In the genomic region with DNA sequence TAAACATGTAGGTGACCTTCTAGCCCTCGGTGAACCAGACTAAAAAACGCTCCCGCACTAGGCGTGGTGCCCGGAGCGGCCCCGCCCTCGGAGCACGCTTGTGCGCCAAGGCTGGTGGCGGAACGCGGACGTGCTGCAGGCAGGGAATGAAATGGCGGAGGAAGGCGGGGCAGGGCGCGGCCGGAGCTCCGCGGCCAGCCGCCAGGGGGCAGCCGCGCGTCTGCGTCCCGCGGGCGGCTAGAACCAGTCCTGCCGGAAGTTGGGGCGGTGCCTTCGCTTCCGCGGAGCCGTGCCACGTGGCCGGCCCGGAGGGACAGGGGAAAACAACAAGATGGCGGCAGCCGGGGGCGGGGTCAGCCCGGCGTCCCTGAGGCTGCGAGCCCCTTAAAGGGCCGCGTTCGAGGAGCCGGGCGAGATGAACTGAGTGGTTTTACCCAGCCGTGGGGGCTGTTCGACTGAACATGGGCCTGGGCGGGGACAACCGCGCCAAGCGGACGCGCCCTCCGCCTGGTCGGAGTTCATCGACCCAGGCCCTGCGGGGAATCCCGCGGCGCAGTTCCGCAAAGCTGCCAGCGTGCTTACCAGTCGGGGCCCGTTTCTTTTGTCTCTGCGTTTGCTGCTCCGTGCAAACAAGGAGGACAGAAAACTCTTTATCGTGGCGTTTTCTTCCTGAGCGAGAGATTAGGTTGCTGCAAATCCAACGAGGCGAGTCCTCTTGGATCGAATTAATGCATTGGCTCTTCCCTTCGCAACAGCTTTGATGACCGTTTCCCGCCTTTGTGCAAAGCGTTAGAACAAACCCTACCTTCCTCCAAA, we compare ENCODE assay signal across 8 cellular contexts.
A peak's percentile ranks its signal among the peaks of the same experiment; 100 is the strongest.
DNase-seq lines count a peak whose midpoint lies in the region; ATAC-seq and TF ChIP-seq lines count a peak whose summit lies in the region.

No MANE protein-coding gene starts in this region.

- TF ChIP-seq POLR2A in GM19099 (IDR thresholded peaks at IDR 0.05; ENCODE audit: extremely low read depth, insufficient read length, low read depth): peak; percentile 93

- TF ChIP-seq CTCF in BE2C (IDR thresholded peaks at IDR 0.05; ENCODE audit: low read depth, low read length): peak; percentile 64

- no peaks in the 10 kb centered on the region for H3K36me3 ChIP-seq in BE2C

- DNase-seq in BE2C (peak; percentile 100), NCI-H446 (lab: John Stamatoyannopoulos, UW) (peak; percentile 90 to 98), cerebellar nuclear complex (lab: John Stamatoyannopoulos, UW) (peak; percentile 57 to 81), kidney glomerular epithelial cell (lab: John Stamatoyannopoulos, UW) (peak; percentile 90)
- DNase-seq in activated CD4-positive, CD25-positive, alpha-beta regulatory T cell treated with anti-CD3 and anti-CD28 coated beads, Interleukin-2, amount 50 U/mL, for 72 hours: peak; percentile 99
- DNase-seq in stimulated activated CD4-positive, alpha-beta T cell treated with anti-CD3 and anti-CD28 coated beads, Interleukin-15, amount 100 ng/mL, for 48 hours (ENCODE audit: low read depth in 2 of 2): peak; percentile 98 to 99

- peak overlapping the region; percentile 70 for H3K4me3 ChIP-seq in BE2C (ENCODE audit: low read depth, low read length)

- no peaks in the 10 kb centered on the region for H3K9me3 ChIP-seq in BE2C

- peaks cover 8% of the 10 kb centered on the region for H3K4me1 ChIP-seq in BE2C

- ATAC-seq in HG03378 (IDR thresholded peaks at IDR 0.05; ENCODE audit: unreplicated experiment): peak; percentile 81

- H3K27me3 ChIP-seq in BE2C: no peaks in the 10 kb centered on the region

Comparison
In these comparisons a context has a peak if more than half of its experiments do, and no peak if none do; other contexts are left out.
1. Peak in every context shown above with its lines: DNase-seq, ATAC-seq and H3K4me3 ChIP-seq.